Comparison of ENCODE assay signal across 9 cellular contexts in the genomic region with DNA sequence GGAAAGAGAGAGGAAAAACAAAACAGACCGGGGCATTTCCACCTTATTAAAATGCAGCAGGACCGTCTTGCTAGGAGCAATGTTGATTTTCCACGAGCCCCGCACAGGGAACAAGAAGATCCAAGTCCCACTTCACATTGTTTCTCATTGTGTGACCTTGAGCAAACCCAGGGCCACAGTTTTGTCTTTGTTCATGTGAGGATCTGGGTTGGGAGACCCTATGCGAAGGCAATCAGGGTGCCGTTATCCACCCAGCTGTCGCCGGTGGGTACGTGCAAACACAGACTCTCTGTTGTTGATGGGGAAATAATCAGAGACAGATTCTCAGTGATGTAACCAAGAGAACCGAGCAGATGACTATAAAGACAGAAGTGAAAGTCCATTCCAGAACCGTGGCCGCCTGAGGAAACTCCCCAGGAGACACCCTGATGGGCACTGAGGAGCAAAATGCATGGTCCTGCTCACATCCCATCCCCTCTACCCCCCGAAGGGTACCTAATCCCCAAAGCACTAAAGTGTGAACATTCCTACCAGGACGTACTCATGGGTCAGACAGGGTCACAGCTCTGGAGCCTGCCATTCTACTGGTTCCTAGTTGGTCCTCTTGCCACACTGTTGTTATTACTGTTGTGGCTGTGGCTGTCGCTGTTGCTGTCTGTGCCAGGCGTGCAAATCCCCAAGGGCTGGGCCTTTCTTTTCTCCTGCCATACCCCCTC.
DNase-seq lines count a peak whose midpoint lies in the region; ATAC-seq, FAIRE-seq and TF ChIP-seq lines count a peak whose summit lies in the region.
"Had no signal": no experiment of that assay in that cellular context is flagged by ENCODE, and none has a peak within 500 bp of the region (broad histone marks: within the 10 kb centered on the region; RNA-seq: fewer than 3 reads in every experiment).

No MANE protein-coding gene starts in this region.

- no peak overlapping the region for H3K18ac ChIP-seq in H9 (ENCODE audit: insufficient read length, low read depth, low read length)

- DNase-seq in GM19239 (ENCODE audit: insufficient read length, low spot score) (no peak), foreskin fibroblast (peak in 1 of 2 donors; percentile 77), omental fat pad (ENCODE audit: low spot score) (no peak), 8988T (no peak), H9 (no peak)
- peak; percentile 21 for DNase-seq in stimulated activated naive B cell treated with anti-CD40 and anti-IgM and Interleukin-4, amounts not matched to agents 10 μg/mL and 1 μg/mL and 100 μg/mL, for 72 hours
- no peak for DNase-seq in T-helper 2 cell treated with Interferon-gamma antibody and Interleukin-4, amounts not matched to agents 5 μg/mL and 100 μg/mL, for 36 hours (ENCODE audit: low spot score)

- H2AK5ac ChIP-seq in H9 (ENCODE audit: insufficient read length, low read length): no peak overlapping the region

- H3K14ac ChIP-seq in H9 (ENCODE audit: insufficient read depth, low read length): no peak overlapping the region

- H3K36me3 Mint-ChIP-seq in stimulated activated naive B cell treated with anti-CD40 and anti-IgM and Interleukin-4, amounts not matched to agents 10 μg/mL and 1 μg/mL and 100 μg/mL, for 72 hours: no peaks in the 10 kb centered on the region
- peaks cover 3% of the 10 kb centered on the region for H3K36me3 Mint-ChIP-seq in T-helper 2 cell treated with Interferon-gamma antibody and Interleukin-4, amounts not matched to agents 5 μg/mL and 100 μg/mL, for 36 hours (ENCODE audit: low read depth)
- no peaks in the 10 kb centered on the region for H3K36me3 Mint-ChIP-seq in H9 (ENCODE audit: insufficient read depth in 1 of 3, low read depth in 3 of 3)

- no peak overlapping the region for H2BK20ac ChIP-seq in H9 (ENCODE audit: low read depth, low read length, poor library complexity, severe bottlenecking)

- H3K9ac ChIP-seq in H9 (ENCODE audit: extremely low read depth, insufficient read length, low read length): no peak overlapping the region

- no peak overlapping the region for H3K4me2 ChIP-seq in H9 (ENCODE audit: insufficient read depth, insufficient read length, low read length)

- H3K27me3 Mint-ChIP-seq in stimulated activated naive B cell treated with anti-CD40 and anti-IgM and Interleukin-4, amounts not matched to agents 10 μg/mL and 1 μg/mL and 100 μg/mL, for 72 hours: peaks cover 15 to 22% of the 10 kb centered on the region in 2 donors
- peaks cover 9% of the 10 kb centered on the region for H3K27me3 Mint-ChIP-seq in T-helper 2 cell treated with Interferon-gamma antibody and Interleukin-4, amounts not matched to agents 5 μg/mL and 100 μg/mL, for 36 hours (ENCODE audit: low read depth)
- peaks cover 9% of the 10 kb centered on the region for H3K27me3 Mint-ChIP-seq in H9 (ENCODE audit: low read depth)

- H3K27ac Mint-ChIP-seq in stimulated activated naive B cell treated with anti-CD40 and anti-IgM and Interleukin-4, amounts not matched to agents 10 μg/mL and 1 μg/mL and 100 μg/mL, for 72 hours: peak overlapping the region; percentile 68
- H3K27ac Mint-ChIP-seq in T-helper 2 cell treated with Interferon-gamma antibody and Interleukin-4, amounts not matched to agents 5 μg/mL and 100 μg/mL, for 36 hours: no peak overlapping the region
- no peak overlapping the region for H3K27ac Mint-ChIP-seq in H9

- ATAC-seq in HG03439 (IDR thresholded peaks at IDR 0.05; ENCODE audit: unreplicated experiment) (peak; percentile 67), omental fat pad (ENCODE audit: low FRiP score) (no peak)
- peak; percentile 77 to 88 for ATAC-seq in stimulated activated naive B cell treated with anti-CD40 and anti-IgM and Interleukin-4, amounts not matched to agents 10 μg/mL and 1 μg/mL and 100 μg/mL, for 72 hours (replicated peaks)

- H3K4me1 Mint-ChIP-seq in stimulated activated naive B cell treated with anti-CD40 and anti-IgM and Interleukin-4, amounts not matched to agents 10 μg/mL and 1 μg/mL and 100 μg/mL, for 72 hours: peaks cover 16 to 18% of the 10 kb centered on the region in 2 donors
- H3K4me1 Mint-ChIP-seq in T-helper 2 cell treated with Interferon-gamma antibody and Interleukin-4, amounts not matched to agents 5 μg/mL and 100 μg/mL, for 36 hours (ENCODE audit: low read depth): peaks cover 13% of the 10 kb centered on the region
- peaks cover 11 to 17% of the 10 kb centered on the region in 2 experiments; a peak in 3 of 4 replicates for H3K4me1 Mint-ChIP-seq in H9

- H3K9me3 ChIP-seq in H9 (ENCODE audit: control insufficient read depth, low read depth, low read length): no peaks in the 10 kb centered on the region

- no peak overlapping the region for H3K4me3 Mint-ChIP-seq in stimulated activated naive B cell treated with anti-CD40 and anti-IgM and Interleukin-4, amounts not matched to agents 10 μg/mL and 1 μg/mL and 100 μg/mL, for 72 hours
- H3K4me3 Mint-ChIP-seq in T-helper 2 cell treated with Interferon-gamma antibody and Interleukin-4, amounts not matched to agents 5 μg/mL and 100 μg/mL, for 36 hours: no peak overlapping the region
- H3K4me3 Mint-ChIP-seq in H9: no peak overlapping the region

- no peaks in the 10 kb centered on the region for H3K27me3 ChIP-seq in H9 (ENCODE audit: insufficient read depth, low read length)

- FAIRE-seq in GM19239 (lab: Jason Lieb, UNC): peak; percentile 4
- FAIRE-seq: colon had no signal

- H3K4ac ChIP-seq in H9 (ENCODE audit: low read depth, low read length): no peak overlapping the region

- no peaks in the 10 kb centered on the region for H3K79me2 ChIP-seq in H9 (ENCODE audit: insufficient read depth, low read length)

- H4K5ac ChIP-seq in H9 (ENCODE audit: insufficient read length, low read depth, low read length): no peak overlapping the region

- no peak overlapping the region for H2BK12ac ChIP-seq in H9 (ENCODE audit: insufficient read length, low read depth, low read length)

- H3K23ac ChIP-seq in H9 (ENCODE audit: insufficient read length, low read depth, low read length): no peak overlapping the region

- no CpG with 5 or more reads among the region's 16 CpGs for WGBS in H9 (ENCODE audit: extremely low coverage, insufficient read length, low lambda C conversion rate)

- H2BK15ac ChIP-seq in H9 (ENCODE audit: low read depth, low read length): no peak overlapping the region

- H3K9me3 Mint-ChIP-seq in stimulated activated naive B cell treated with anti-CD40 and anti-IgM and Interleukin-4, amounts not matched to agents 10 μg/mL and 1 μg/mL and 100 μg/mL, for 72 hours: peaks cover 0 to 1% of the 10 kb centered on the region in 2 donors
- H3K9me3 Mint-ChIP-seq in T-helper 2 cell treated with Interferon-gamma antibody and Interleukin-4, amounts not matched to agents 5 μg/mL and 100 μg/mL, for 36 hours: peaks cover 9% of the 10 kb centered on the region
- H3K9me3 Mint-ChIP-seq in H9: no peaks in the 10 kb centered on the region

- no peak overlapping the region for H2AFZ ChIP-seq in H9 (ENCODE audit: low read length)

- no peak overlapping the region for H2BK120ac ChIP-seq in H9 (ENCODE audit: low read depth, low read length, poor library complexity, severe bottlenecking)

- no peaks in the 10 kb centered on the region for H4K20me1 ChIP-seq in H9 (ENCODE audit: control insufficient read depth, insufficient read depth, insufficient read length)

- no peak overlapping the region for H3T11ph ChIP-seq in H9 (ENCODE audit: low read length)

- no peak overlapping the region for H3K27ac ChIP-seq in H9 (ENCODE audit: insufficient read length, low read depth, low read length)

- H4K8ac ChIP-seq in H9 (replicated peaks; ENCODE audit: insufficient read length, low read depth, low read length): no peak overlapping the region

- H3K79me1 ChIP-seq in H9 (ENCODE audit: insufficient read depth, low read depth, low read length, poor library complexity, severe bottlenecking): no peaks in the 10 kb centered on the region

- H3K4me3 ChIP-seq in foreskin fibroblast (ENCODE audit: low read depth in 1 of 2, low read length in 2 of 2): peak overlapping the region; percentile 1 to 39

- no peaks in the 10 kb centered on the region for H3K23me2 ChIP-seq in H9 (ENCODE audit: insufficient read length, low read depth, low read length, poor library complexity, severe bottlenecking)

- H4K91ac ChIP-seq in H9 (ENCODE audit: insufficient read length, low read depth, low read length): no peak overlapping the region

- TF ChIP-seq CTCF in foreskin fibroblast (IDR thresholded peaks at IDR 0.05; ENCODE audit: low read depth, low read length): no peak
- TF ChIP-seq CTCF in omental fat pad (IDR thresholded peaks at IDR 0.05): no peak
- no peak for TF ChIP-seq CTCF in H9 (conservative IDR thresholded peaks at IDR 0.05)

- no peak overlapping the region for H2BK5ac ChIP-seq in H9 (ENCODE audit: insufficient read length, low read length)

- H3K4me1 ChIP-seq in H9 (ENCODE audit: insufficient read depth, low read length): no peaks in the 10 kb centered on the region

- H3K56ac ChIP-seq in H9 (ENCODE audit: insufficient read length, low read depth, low read length): no peak overlapping the region
